1 cellular context compared by ENCODE assay signal in genomic region chr4:70713453-70714026, GRCh38.
TF ChIP-seq lines count a peak whose summit lies in the region.

No MANE protein-coding gene starts in this region.

TF ChIP-seq in WTC11, 78 proteins besides CTCF, POLR2A, EP300 and RAD21 (continued from another document):
- TF ChIP-seq PRDM15 (CRISPR knock-in tag; IDR thresholded peaks at IDR 0.05) (no peak), HMGXB4 (CRISPR knock-in tag; IDR thresholded peaks at IDR 0.05) (no peak)
TF ChIP-seq in WTC11: peak in this region for 0.
